Comparison of ENCODE assay signal across 8 cellular contexts in genomic region chr1:167455786-167456446, GRCh38.
A peak's percentile ranks its signal among the peaks of the same experiment; 100 is the strongest.
DNase-seq lines count a peak whose midpoint lies in the region; ATAC-seq and TF ChIP-seq lines count a peak whose summit lies in the region.

No MANE protein-coding gene starts in this region.

- peak; percentile 15 for DNase-seq in NCI-H2196 (lab: John Stamatoyannopoulos, UW; ENCODE audit: unreplicated experiment)
- DNase-seq in NCI-H2196 treated with DMSO at 0.1 percent for 48 hours (lab: John Stamatoyannopoulos, UW; ENCODE audit: unreplicated experiment) = no peak
- no peak for DNase-seq in HFF-Myc (ENCODE audit: extremely low read depth, low read depth)
- DNase-seq in Panc1 (ENCODE audit: low read depth, low spot score) = no peak
- peak; percentile 26 for DNase-seq in cerebellum (ENCODE audit: low spot score)
- DNase-seq in left lobe of liver (ENCODE audit: low spot score) = no peak
- DNase-seq in stimulated activated naive CD4-positive, alpha-beta T cell treated with Interleukin-2 at 50 U/mL for 16 hours (lab: John Stamatoyannopoulos, UW) = peak; percentile 69

- no peaks in the 10 kb centered on the region for H3K36me3 ChIP-seq in Panc1 (ENCODE audit: control insufficient read depth, insufficient read depth, low read length)

- intact Hi-C loops in Panc1 (cut with micrococcal nuclease; ENCODE audit: unreplicated experiment) = loop anchor here (5.0 kb wide), 1 partner anchor 76 kb away; no protein-coding TSS in a partner anchor

- CTCF ChIA-PET in Panc1 (lab: Charles Lee) = interaction anchor here (0.9 kb wide), 1 partner anchor 11 kb away, joined by 3 read pairs; no protein-coding TSS in a partner anchor

- H3K4me3 ChIP-seq in HFF-Myc (replicated peaks; ENCODE audit: low read depth, low read length) (peak overlapping the region; percentile 50), Panc1 (ENCODE audit: low read depth in 2 of 2, low read length in 2 of 2) (peak overlapping the region; percentile 60 to 75)

- no peaks in the 10 kb centered on the region for H3K9me3 ChIP-seq in Panc1 (ENCODE audit: control insufficient read depth, insufficient read depth, low read depth, low read length)

- no peak overlapping the region for H3K27ac ChIP-seq in Panc1 (ENCODE audit: low read length)

- H3K4me1 ChIP-seq in Panc1 (ENCODE audit: control insufficient read depth, insufficient read depth, low read length) = 0 out of 2 replicates have a peak, but pooled peaks cover 2% of the 10 kb centered on the region

- H3K27me3 ChIP-seq in Panc1 (ENCODE audit: control insufficient read depth, insufficient read depth, low read length) = no peaks in the 10 kb centered on the region

- TF ChIP-seq CTCF in HFF-Myc (IDR thresholded peaks at IDR 0.05; ENCODE audit: low read depth, low read length, missing control alignments) (no peak), Panc1 (IDR thresholded peaks at IDR 0.05) (no peak)

- peak; percentile 72 for ATAC-seq in Panc1
- ATAC-seq in left lobe of liver = peak; percentile 59
- no peak for ATAC-seq in HG02840 (IDR thresholded peaks at IDR 0.05; ENCODE audit: low FRiP score, unreplicated experiment)

- POLR2A ChIA-PET in Panc1 (lab: Charles Lee) = interaction anchor here (0.7 kb wide), 1 partner anchor 166 kb away, joined by 7 read pairs; no protein-coding TSS in a partner anchor

- in situ Hi-C loops in Panc1 (cut with HindIII; ENCODE audit: low pct_unique_long_range_greater_than_20kb, low sequenced_read_pairs) = no loop called here

- no TSS peak for BruUV-seq in Panc1 (replicated peaks; lab: Mats Ljungman, UMichigan)

Comparison
In these comparisons a context has a peak if more than half of its experiments do, and no peak if none do; other contexts are left out.
1. DNase-seq: peak in NCI-H2196 (single experiment), cerebellum (single experiment) and stimulated activated naive CD4-positive, alpha-beta T cell treated with Interleukin-2 at 50 U/mL for 16 hours (single experiment); none in NCI-H2196 treated with DMSO at 0.1 percent for 48 hours (single experiment), HFF-Myc (single experiment), Panc1 (single experiment) and left lobe of liver (single experiment).